ENCODE assay signal across 8 cellular contexts in genomic region chr2:112483047-112483473, GRCh38. TPM values are rescaled to one million over a fixed set of nuclear protein-coding genes. Genes with fewer than 3 reads are reported as not detected.
DNase-seq lines count a peak whose midpoint lies in the region; ATAC-seq and TF ChIP-seq lines count a peak whose summit lies in the region.

No MANE protein-coding gene starts in this region.

- no peak for ATAC-seq in Right ventricle myocardium inferior
- no peak for ATAC-seq in HG02623 (IDR thresholded peaks at IDR 0.05; ENCODE audit: unreplicated experiment)

- H3K9me3 Mint-ChIP-seq in activated T-helper 2 cell treated with anti-CD3 and anti-CD28 coated beads, Interferon-gamma antibody, Interleukin-2, Interleukin-4, amounts not matched to agents 10 μg/mL and 5 μg/mL and 100 μg/mL, durations not matched to agents 14 hours and 24 hours and 36 hours = no peaks in the 10 kb centered on the region
- no peaks in the 10 kb centered on the region for H3K9me3 Mint-ChIP-seq in progenitor cell of endocrine pancreas (ENCODE audit: low read depth)

- H3K4me3 Mint-ChIP-seq in activated T-helper 2 cell treated with anti-CD3 and anti-CD28 coated beads, Interferon-gamma antibody, Interleukin-2, Interleukin-4, amounts not matched to agents 10 μg/mL and 5 μg/mL and 100 μg/mL, durations not matched to agents 14 hours and 24 hours and 36 hours (ENCODE audit: low read depth) = peak overlapping the region; percentile 93
- H3K4me3 Mint-ChIP-seq in progenitor cell of endocrine pancreas (ENCODE audit: low read depth) = peak overlapping the region; percentile 92

- TF ChIP-seq CTCF in left ventricle myocardium inferior (IDR thresholded peaks at IDR 0.05; ENCODE audit: borderline replicate concordance) (no peak), progenitor cell of endocrine pancreas (IDR thresholded peaks at IDR 0.05; ENCODE audit: unreplicated experiment) (no peak)

- H3K27me3 ChIP-seq in left ventricle myocardium inferior (ENCODE audit: low read depth) = no peaks in the 10 kb centered on the region

- intact Hi-C loops in left ventricle myocardium inferior (cut with micrococcal nuclease) (no loop called here), Right ventricle myocardium inferior (cut with DNase I) (loop anchor here (5.0 kb wide), 1 partner anchor 99 kb away; the partner anchor contains the start of gene CHCHD5)
- intact Hi-C loops in activated T-helper 2 cell treated with anti-CD3 and anti-CD28 coated beads, Interferon-gamma antibody, Interleukin-2, Interleukin-4, amounts not matched to agents 10 μg/mL and 5 μg/mL and 100 μg/mL, durations not matched to agents 14 hours and 24 hours and 36 hours (cut with micrococcal nuclease) = loop anchor here (5.0 to 10.0 kb wide), 3 partner anchors 206 to 296 kb away; partner anchors contain the start of genes NT5DC4 and ZC3H6

- H3K4me3 ChIP-seq in left ventricle myocardium inferior = peak overlapping the region; percentile 88

- H3K27ac Mint-ChIP-seq in activated T-helper 2 cell treated with anti-CD3 and anti-CD28 coated beads, Interferon-gamma antibody, Interleukin-2, Interleukin-4, amounts not matched to agents 10 μg/mL and 5 μg/mL and 100 μg/mL, durations not matched to agents 14 hours and 24 hours and 36 hours = peak overlapping the region; percentile 77
- peak overlapping the region; percentile 53 for H3K27ac Mint-ChIP-seq in progenitor cell of endocrine pancreas

- H3K27ac ChIP-seq in left ventricle myocardium inferior (replicated peaks) = peak overlapping the region; percentile 94

- H3K9me3 ChIP-seq in left ventricle myocardium inferior (replicated peaks) = no peaks in the 10 kb centered on the region

- peaks cover 3% of the 10 kb centered on the region for H3K36me3 ChIP-seq in left ventricle myocardium inferior

- H3K4me1 Mint-ChIP-seq in activated T-helper 2 cell treated with anti-CD3 and anti-CD28 coated beads, Interferon-gamma antibody, Interleukin-2, Interleukin-4, amounts not matched to agents 10 μg/mL and 5 μg/mL and 100 μg/mL, durations not matched to agents 14 hours and 24 hours and 36 hours (ENCODE audit: low read depth) = peaks cover 33% of the 10 kb centered on the region
- peaks cover 20% of the 10 kb centered on the region for H3K4me1 Mint-ChIP-seq in progenitor cell of endocrine pancreas (ENCODE audit: low read depth)

- DNase-seq in left ventricle myocardium inferior = no peak
- DNase-seq in Right ventricle myocardium inferior (ENCODE audit: missing footprints) = no peak
- DNase-seq in NCI-H2171 (lab: John Stamatoyannopoulos, UW) = peak; percentile 21
- no peak for DNase-seq in activated T-helper 2 cell treated with anti-CD3 and anti-CD28 coated beads, Interferon-gamma antibody, Interleukin-2, Interleukin-4, amounts not matched to agents 10 μg/mL and 5 μg/mL and 100 μg/mL, durations not matched to agents 14 hours and 24 hours and 36 hours (ENCODE audit: low spot score)
- peak; percentile 81 for DNase-seq in glomerular visceral epithelial cell (ENCODE audit: extremely low spot score)
- DNase-seq in progenitor cell of endocrine pancreas (ENCODE audit: low spot score, unreplicated experiment) = no peak
- DNase-seq in ecto neural progenitor cell (ENCODE audit: low spot score) = no peak

- H3K4me1 ChIP-seq in left ventricle myocardium inferior = peaks cover 51% of the 10 kb centered on the region

- H3K27me3 Mint-ChIP-seq in activated T-helper 2 cell treated with anti-CD3 and anti-CD28 coated beads, Interferon-gamma antibody, Interleukin-2, Interleukin-4, amounts not matched to agents 10 μg/mL and 5 μg/mL and 100 μg/mL, durations not matched to agents 14 hours and 24 hours and 36 hours (ENCODE audit: low read depth) = no peaks in the 10 kb centered on the region
- H3K27me3 Mint-ChIP-seq in progenitor cell of endocrine pancreas = peaks cover 6% of the 10 kb centered on the region

- peaks cover 36% of the 10 kb centered on the region for H3K36me3 Mint-ChIP-seq in activated T-helper 2 cell treated with anti-CD3 and anti-CD28 coated beads, Interferon-gamma antibody, Interleukin-2, Interleukin-4, amounts not matched to agents 10 μg/mL and 5 μg/mL and 100 μg/mL, durations not matched to agents 14 hours and 24 hours and 36 hours (ENCODE audit: low read depth)
- peaks cover 4% of the 10 kb centered on the region for H3K36me3 Mint-ChIP-seq in progenitor cell of endocrine pancreas (ENCODE audit: insufficient read depth)

RNA-seq across cellular contexts. Expression of gene TTL, which starts 1.1 kb away (rescaled TPM):
- total RNA-seq in left ventricle myocardium inferior (47.1 TPM), Right ventricle myocardium inferior (52.0 TPM), progenitor cell of endocrine pancreas (35.9 and 37.0 TPM in 2 replicates)
- total RNA-seq in activated T-helper 2 cell treated with anti-CD3 and anti-CD28 coated beads, Interferon-gamma antibody, Interleukin-2, Interleukin-4, amounts not matched to agents 10 μg/mL and 5 μg/mL and 100 μg/mL, durations not matched to agents 14 hours and 24 hours and 36 hours = 48.2 and 50.1 TPM in 2 replicates

RNA-seq across cellular contexts. Expression of gene RGPD8, which starts 49.6 kb away (rescaled TPM):
- total RNA-seq in left ventricle myocardium inferior = 4.1 TPM
- total RNA-seq in Right ventricle myocardium inferior = 4.8 TPM
- total RNA-seq in activated T-helper 2 cell treated with anti-CD3 and anti-CD28 coated beads, Interferon-gamma antibody, Interleukin-2, Interleukin-4, amounts not matched to agents 10 μg/mL and 5 μg/mL and 100 μg/mL, durations not matched to agents 14 hours and 24 hours and 36 hours = 15.5 and 16.1 TPM in 2 replicates
- 11.3 and 13.3 TPM in 2 replicates for total RNA-seq in progenitor cell of endocrine pancreas

RNA-seq across cellular contexts. Expression of gene POLR1B, which starts 59.2 kb away (rescaled TPM):
- 11.7 TPM for total RNA-seq in left ventricle myocardium inferior
- total RNA-seq in Right ventricle myocardium inferior = 9.7 TPM
- total RNA-seq in activated T-helper 2 cell treated with anti-CD3 and anti-CD28 coated beads, Interferon-gamma antibody, Interleukin-2, Interleukin-4, amounts not matched to agents 10 μg/mL and 5 μg/mL and 100 μg/mL, durations not matched to agents 14 hours and 24 hours and 36 hours = 58.0 and 68.2 TPM in 2 replicates
- 31.4 and 35.9 TPM in 2 replicates for total RNA-seq in progenitor cell of endocrine pancreas

Comparison
In these comparisons a context has a peak if more than half of its experiments do, and no peak if none do; other contexts are left out.
1. DNase-seq: peak in NCI-H2171 (single experiment) and glomerular visceral epithelial cell (single experiment); none in left ventricle myocardium inferior (single experiment), Right ventricle myocardium inferior (single experiment), activated T-helper 2 cell treated with anti-CD3 and anti-CD28 coated beads, Interferon-gamma antibody, Interleukin-2, Interleukin-4, amounts not matched to agents 10 μg/mL and 5 μg/mL and 100 μg/mL, durations not matched to agents 14 hours and 24 hours and 36 hours (single experiment), progenitor cell of endocrine pancreas (single experiment) and ecto neural progenitor cell (single experiment).